Comparison of ENCODE assay signal across 23 cellular contexts in genomic region chr3:16503191-16503776, GRCh38. TPM values are rescaled to one million over a fixed set of nuclear protein-coding genes. Genes with fewer than 3 reads are reported as not detected.
A peak's percentile ranks its signal among the peaks of the same experiment; 100 is the strongest.
DNase-seq lines count a peak whose midpoint lies in the region; ATAC-seq and TF ChIP-seq lines count a peak whose summit lies in the region.
"Had no signal": no experiment of that assay in that cellular context is flagged by ENCODE, and none has a peak within 500 bp of the region (broad histone marks: within the 10 kb centered on the region; RNA-seq: fewer than 3 reads in every experiment).

No MANE protein-coding gene starts in this region.

- ATAC-seq in left lung (peak; percentile 10), HG03025 (IDR thresholded peaks at IDR 0.05; ENCODE audit: low FRiP score, unreplicated experiment) (no peak)
- ATAC-seq: A549, left lobe of liver, PC-3, WTC11 had no signal

- peak overlapping the region; percentile 35 for H3K4me3 ChIP-seq in DOHH2 (ENCODE audit: low read length)
- no peak overlapping the region for H3K4me3 ChIP-seq in SU-DHL-6 (ENCODE audit: insufficient read depth, low read length, poor library complexity, severe bottlenecking)
- no peak overlapping the region for H3K4me3 ChIP-seq in left lung
- H3K4me3 ChIP-seq: A549, SJSA1, suprapubic skin had no signal

- peak overlapping the region; percentile 82 for H3K4me2 ChIP-seq in DOHH2 (ENCODE audit: low read length)
- H3K4me2 ChIP-seq in SU-DHL-6 (ENCODE audit: low read depth, low read length, poor library complexity, severe bottlenecking): peak overlapping the region; percentile 14
- H3K4me2 ChIP-seq: A549, KMS-11 had no signal

- H3F3A ChIP-seq in DOHH2 (ENCODE audit: control insufficient read depth, insufficient read depth) (peaks cover 35% of the 10 kb centered on the region), SU-DHL-6 (ENCODE audit: insufficient read depth) (peaks cover 33% of the 10 kb centered on the region)

- intact Hi-C loops in left lung (cut with DNase I): no loop called here

- H3K36me3 ChIP-seq in DOHH2 (ENCODE audit: control insufficient read depth, low read length): peaks cover 100% of the 10 kb centered on the region
- peaks cover 55% of the 10 kb centered on the region for H3K36me3 ChIP-seq in SU-DHL-6 (ENCODE audit: low read length)
- no peaks in the 10 kb centered on the region for H3K36me3 ChIP-seq in left lung
- H3K36me3 ChIP-seq: suprapubic skin had no signal

- no peak for TF ChIP-seq CTCF in DOHH2 (IDR thresholded peaks at IDR 0.05; ENCODE audit: low read depth, low read length, poor library complexity, severe bottlenecking)
- no peak for TF ChIP-seq CTCF in SU-DHL-6 (IDR thresholded peaks at IDR 0.05; ENCODE audit: insufficient read depth, low read length, poor library complexity, severe bottlenecking)
- no peak for TF ChIP-seq CTCF in left lung (IDR thresholded peaks at IDR 0.05)

- H3K4me1 ChIP-seq in DOHH2 (ENCODE audit: control insufficient read depth, low read length) (peaks cover 100% of the 10 kb centered on the region), left lung (peaks cover 11 to 24% of the 10 kb centered on the region in 2 donors)
- H3K4me1 ChIP-seq: A549 had no signal

- H2AFZ ChIP-seq in SU-DHL-6 (ENCODE audit: low read depth, low read length, severe bottlenecking): no peak overlapping the region

- no peaks in the 10 kb centered on the region for H3K9me3 ChIP-seq in DOHH2 (ENCODE audit: control insufficient read depth, insufficient read depth, low read length)
- H3K9me3 ChIP-seq in SU-DHL-6 (ENCODE audit: insufficient read depth, low read length): no peaks in the 10 kb centered on the region
- no peaks in the 10 kb centered on the region for H3K9me3 ChIP-seq in left lung
- H3K9me3 ChIP-seq: A549, suprapubic skin had no signal

- H3K79me2 ChIP-seq in DOHH2 (ENCODE audit: control insufficient read depth, low read length): peaks cover 100% of the 10 kb centered on the region
- H3K79me2 ChIP-seq in SU-DHL-6 (ENCODE audit: insufficient read depth, low read length): peaks cover 100% of the 10 kb centered on the region

- DNase-seq in NCI-H82 (lab: John Stamatoyannopoulos, UW): peak; percentile 18
- DNase-seq in NCI-H82 treated with DMSO at 0.1 percent for 48 hours (lab: John Stamatoyannopoulos, UW; ENCODE audit: unreplicated experiment): no peak
- DNase-seq in left lung: no peak
- DNase-seq in NOMO-1 (lab: John Stamatoyannopoulos, UW; ENCODE audit: unreplicated experiment in 2 of 2): no peak
- DNase-seq in nucleus accumbens (lab: John Stamatoyannopoulos, UW): no peak
- DNase-seq: amygdala; central memory CD4-positive, alpha-beta T cell; DMS79; midbrain; NCI-H1092; NCI-H2029 treated with DMSO at 0.1 percent for 48 hours; NCI-H510A treated with DMSO at 0.1 percent for 48 hours; PC-3; stimulated activated CD4-positive, alpha-beta T cell treated with anti-CD3 and anti-CD28 coated beads, Interleukin-4, amount 100 ng/mL, for 4 hours had no signal

- H3K27ac ChIP-seq in DOHH2 (ENCODE audit: low read depth, low read length): peak overlapping the region; percentile 95
- H3K27ac ChIP-seq in SU-DHL-6 (ENCODE audit: low read depth, low read length): peak overlapping the region; percentile 45
- H3K27ac ChIP-seq in left lung: no peak overlapping the region
- H3K27ac ChIP-seq: A549, KMS-11, SJSA1, suprapubic skin had no signal

- no peak overlapping the region for H3K9ac ChIP-seq in SU-DHL-6 (ENCODE audit: low read length)
- H3K9ac ChIP-seq: KMS-11 had no signal

- H3K9me2 ChIP-seq in DOHH2 (replicated peaks; ENCODE audit: control insufficient read depth, low read length) (no peaks in the 10 kb centered on the region), SU-DHL-6 (replicated peaks; ENCODE audit: insufficient read depth, low read length) (no peaks in the 10 kb centered on the region)

- H4K20me1 ChIP-seq in DOHH2 (ENCODE audit: control insufficient read depth, insufficient read depth, low read depth, low read length) (peaks cover 68% of the 10 kb centered on the region), SU-DHL-6 (ENCODE audit: low read depth, low read length) (peaks cover 74% of the 10 kb centered on the region)

- H3K27me3 ChIP-seq in DOHH2 (ENCODE audit: control insufficient read depth, low read length) (no peaks in the 10 kb centered on the region), SU-DHL-6 (ENCODE audit: low read length) (no peaks in the 10 kb centered on the region), left lung (no peaks in the 10 kb centered on the region)
- H3K27me3 ChIP-seq: SJSA1, suprapubic skin had no signal

RNA-seq across cellular contexts. Expression of gene RFTN1, which starts 10.2 kb away (rescaled TPM):
- total RNA-seq in left lung: 10 to 100 TPM; 47.2 to 85.1 TPM

Comparison
In these comparisons a context has a peak if more than half of its experiments do, and no peak if none do; other contexts are left out.
1. H3K27ac ChIP-seq: peak in DOHH2 (single experiment) and SU-DHL-6 (single experiment); none in left lung (0 of 2).